In genomic region chr7:28203498-28204240, GRCh38 we compare ENCODE assay signal across 20 cellular contexts. TPM values are rescaled to one million over a fixed set of nuclear protein-coding genes. Genes with fewer than 3 reads are reported as not detected.
DNase-seq lines count a peak whose midpoint lies in the region; TF ChIP-seq lines count a peak whose summit lies in the region.
"Had no signal": no experiment of that assay in that cellular context is flagged by ENCODE, and none has a peak within 500 bp of the region (broad histone marks: within the 10 kb centered on the region; RNA-seq: fewer than 3 reads in every experiment).

No MANE protein-coding gene starts in this region.

- CTCF ChIA-PET in BJ (lab: Yijun Ruan, JAX), result interaction anchor here (0.7 to 1.6 kb wide), 2 partner anchors 20 to 94 kb away, joined by 3 read pairs; no protein-coding TSS in a partner anchor
- CTCF ChIA-PET in activated naive CD4-positive, alpha-beta T cell treated with anti-CD3 and anti-CD28 coated beads, Interleukin-2, amount 10 ng/mL, durations not matched to agents 7 days and 5 days (lab: Charles Lee), result no interaction called here

- TF ChIP-seq CTCF in BJ (IDR thresholded peaks at IDR 0.05; ENCODE audit: insufficient read depth, low read depth, low read length) (no peak), fibroblast of villous mesenchyme (IDR thresholded peaks at IDR 0.05; ENCODE audit: insufficient read depth, low read depth, low read length) (no peak), endodermal cell (conservative IDR thresholded peaks at IDR 0.05) (no peak)

- no peak overlapping the region for H3K4me3 Mint-ChIP-seq in endodermal cell
- H3K4me3 Mint-ChIP-seq in activated naive CD4-positive, alpha-beta T cell treated with anti-CD3 and anti-CD28 coated beads, Interleukin-2, amount 10 ng/mL, durations not matched to agents 7 days and 5 days, result no peak overlapping the region
- H3K4me3 Mint-ChIP-seq: activated T-helper 1 cell treated with anti-CD3 and anti-CD28 coated beads, Interleukin-12 subunit alpha, Interleukin-12 subunit beta, Interleukin-2, Interleukin-4 antibody, amounts not matched to agents 30 ng/mL and 10 ng/mL and 1 ng/mL, durations not matched to agents 14 hours and 24 hours and 36 hours; CD4-positive, CD25-positive, alpha-beta regulatory T cell; dendritic cell treated with granulocyte-macrophage colony-stimulating factor and Interleukin-4, amounts not matched to agents 40 ng/mL and 50 ng/mL, for 4 days had no signal

- H3K27ac Mint-ChIP-seq in endodermal cell, result no peak overlapping the region
- no peak overlapping the region for H3K27ac Mint-ChIP-seq in activated naive CD4-positive, alpha-beta T cell treated with anti-CD3 and anti-CD28 coated beads, Interleukin-2, amount 10 ng/mL, durations not matched to agents 7 days and 5 days
- H3K27ac Mint-ChIP-seq: activated T-helper 1 cell treated with anti-CD3 and anti-CD28 coated beads, Interleukin-12 subunit alpha, Interleukin-12 subunit beta, Interleukin-2, Interleukin-4 antibody, amounts not matched to agents 30 ng/mL and 10 ng/mL and 1 ng/mL, durations not matched to agents 14 hours and 24 hours and 36 hours; CD4-positive, CD25-positive, alpha-beta regulatory T cell; dendritic cell treated with granulocyte-macrophage colony-stimulating factor and Interleukin-4, amounts not matched to agents 40 ng/mL and 50 ng/mL, for 4 days had no signal

- H3K27me3 ChIP-seq in BJ (ENCODE audit: control insufficient read depth, insufficient read depth, low read length) (no peaks in the 10 kb centered on the region), endodermal cell (ENCODE audit: control insufficient read depth, insufficient read depth, low read length, poor library complexity, severe bottlenecking) (no peaks in the 10 kb centered on the region)
- H3K27me3 ChIP-seq: sigmoid colon, testis had no signal

- H3K36me3 ChIP-seq in BJ (ENCODE audit: control insufficient read depth, insufficient read depth, low read length), result no peaks in the 10 kb centered on the region
- H3K36me3 ChIP-seq in endodermal cell (ENCODE audit: control insufficient read depth, insufficient read depth, low read length), result no peaks in the 10 kb centered on the region
- H3K36me3 ChIP-seq: sigmoid colon had no signal

- WGBS in endodermal cell (ENCODE audit: insufficient coverage in 1 of 2, insufficient read length in 1 of 2), 2 experiments, result 95 to 100% methylated on average over 2 to 5 of the region's 5 CpGs

- peaks cover 2% of the 10 kb centered on the region for H3K9me3 Mint-ChIP-seq in endodermal cell
- peaks cover 11% of the 10 kb centered on the region for H3K9me3 Mint-ChIP-seq in activated naive CD4-positive, alpha-beta T cell treated with anti-CD3 and anti-CD28 coated beads, Interleukin-2, amount 10 ng/mL, durations not matched to agents 7 days and 5 days

- H3K4me1 Mint-ChIP-seq in endodermal cell, result peaks cover 10% of the 10 kb centered on the region
- peaks cover 20% of the 10 kb centered on the region for H3K4me1 Mint-ChIP-seq in activated naive CD4-positive, alpha-beta T cell treated with anti-CD3 and anti-CD28 coated beads, Interleukin-2, amount 10 ng/mL, durations not matched to agents 7 days and 5 days

- POLR2A ChIA-PET in BJ (lab: Charles Lee), result no interaction called here

- DNase-seq in BJ (ENCODE audit: low read depth), result peak; percentile 20
- peak in 73 of 76 experiments; percentile 46 to 98 (median 81) for DNase-seq in HUDEP-2 (lab: John Stamatoyannopoulos, UW; ENCODE audit: unreplicated experiment in 76 of 76)
- peak; percentile 83 for DNase-seq in amniotic epithelial cell (ENCODE audit: low read depth)
- peak; percentile 56 for DNase-seq in fibroblast of villous mesenchyme (ENCODE audit: low read depth)
- DNase-seq in GM19240 (ENCODE audit: insufficient read length, low spot score), result no peak
- DNase-seq in DMS 273 (lab: John Stamatoyannopoulos, UW; ENCODE audit: unreplicated experiment), result no peak
- no peak for DNase-seq in endodermal cell
- no peak for DNase-seq in activated naive CD4-positive, alpha-beta T cell treated with anti-CD3 and anti-CD28 coated beads, Interleukin-2, amount 10 ng/mL, durations not matched to agents 7 days and 5 days
- DNase-seq: ACHN; CD4-positive, CD25-positive, alpha-beta regulatory T cell; DMS53; left cardiac atrium; NCI-H1105; NCI-H2081 treated with DMSO at 0.1 percent for 48 hours; NCI-H510A treated with DMSO at 0.1 percent for 48 hours; sigmoid colon; T1000; testis had no signal

- H3K27me3 Mint-ChIP-seq in endodermal cell (ENCODE audit: insufficient read depth), result no peaks in the 10 kb centered on the region
- H3K27me3 Mint-ChIP-seq in activated naive CD4-positive, alpha-beta T cell treated with anti-CD3 and anti-CD28 coated beads, Interleukin-2, amount 10 ng/mL, durations not matched to agents 7 days and 5 days, result peaks cover 20% of the 10 kb centered on the region
- H3K27me3 Mint-ChIP-seq: dendritic cell treated with granulocyte-macrophage colony-stimulating factor and Interleukin-4, amounts not matched to agents 40 ng/mL and 50 ng/mL, for 4 days had no signal

- H3K4me3 ChIP-seq in BJ (ENCODE audit: low read depth, low read length) (no peak overlapping the region), fibroblast of villous mesenchyme (ENCODE audit: low read depth, low read length) (no peak overlapping the region), endodermal cell (ENCODE audit: low read length) (no peak overlapping the region)
- H3K4me3 ChIP-seq: sigmoid colon, testis had no signal

- H3K27ac ChIP-seq in endodermal cell (ENCODE audit: low read depth, low read length), result no peak overlapping the region
- H3K27ac ChIP-seq: sigmoid colon, testis had no signal

- no peaks in the 10 kb centered on the region for H3K36me3 Mint-ChIP-seq in endodermal cell (ENCODE audit: low read depth)
- H3K36me3 Mint-ChIP-seq in activated naive CD4-positive, alpha-beta T cell treated with anti-CD3 and anti-CD28 coated beads, Interleukin-2, amount 10 ng/mL, durations not matched to agents 7 days and 5 days, result no peaks in the 10 kb centered on the region
- H3K36me3 Mint-ChIP-seq: CD4-positive, CD25-positive, alpha-beta regulatory T cell had no signal

- H3K4me1 ChIP-seq in endodermal cell (ENCODE audit: control insufficient read depth, insufficient read depth, low read length), result no peaks in the 10 kb centered on the region
- H3K4me1 ChIP-seq: sigmoid colon, testis had no signal

- no peaks in the 10 kb centered on the region for H3K9me3 ChIP-seq in endodermal cell (ENCODE audit: control insufficient read depth, low read length)
- H3K9me3 ChIP-seq: sigmoid colon, testis had no signal

- H3K9ac ChIP-seq in endodermal cell (ENCODE audit: extremely low read depth, low read length, poor library complexity, severe bottlenecking), result no peak overlapping the region

RNA-seq across cellular contexts. Expression of gene JAZF1, which starts 23.1 kb away (rescaled TPM):
- 8.5 and 11.6 TPM in 2 replicates for polyA plus RNA-seq in BJ (2011; rRNA removed)
- polyA minus RNA-seq in BJ (2011; rRNA and poly(A)+ RNA removed), result 7.3 and 7.6 TPM in 2 replicates
- total RNA-seq in fibroblast of villous mesenchyme (32.9 and 38.4 TPM in 2 replicates), endodermal cell (10 to 100 TPM; 18.3 to 33.6 TPM)
- 12.5 TPM for polyA plus RNA-seq in endodermal cell (2013, experiment 1 of 2)
- 11.2 TPM for polyA plus RNA-seq in endodermal cell (2013, experiment 2 of 2)

Comparison
In these comparisons a context has a peak if more than half of its experiments do, and no peak if none do; other contexts are left out.
1. DNase-seq: peak in BJ (single experiment), HUDEP-2 (73 of 76), amniotic epithelial cell (single experiment) and fibroblast of villous mesenchyme (single experiment); none in GM19240 (single experiment), DMS 273 (single experiment), endodermal cell (single experiment) and activated naive CD4-positive, alpha-beta T cell treated with anti-CD3 and anti-CD28 coated beads, Interleukin-2, amount 10 ng/mL, durations not matched to agents 7 days and 5 days (single experiment).